Comparison of ENCODE assay signal across 12 cellular contexts in genomic region chr12:65106948-65107347, GRCh38. TPM values are rescaled to one million over a fixed set of nuclear protein-coding genes. Genes with fewer than 3 reads are reported as not detected.
A peak's percentile ranks its signal among the peaks of the same experiment; 100 is the strongest.
DNase-seq lines count a peak whose midpoint lies in the region; ATAC-seq, FAIRE-seq and TF ChIP-seq lines count a peak whose summit lies in the region.
"Had no signal": no experiment of that assay in that cellular context is flagged by ENCODE, and none has a peak within 500 bp of the region (broad histone marks: within the 10 kb centered on the region; RNA-seq: fewer than 3 reads in every experiment).

No MANE protein-coding gene starts in this region.

- intact Hi-C loops in lower lobe of right lung (cut with DNase I) (no loop called here), posterior vena cava (cut with DNase I) (no loop called here)

- no peaks in the 10 kb centered on the region for H3K4me1 Mint-ChIP-seq in brain

- no peaks in the 10 kb centered on the region for H3K27me3 ChIP-seq in lower lobe of right lung (ENCODE audit: low read depth)
- H3K27me3 ChIP-seq: gastroesophageal sphincter had no signal

- no peaks in the 10 kb centered on the region for H3K36me3 Mint-ChIP-seq in brain

- no peak for TF ChIP-seq POLR2A in H54 (IDR thresholded peaks at IDR 0.05; ENCODE audit: low read depth, low read length)

- no peaks in the 10 kb centered on the region for H3K27me3 Mint-ChIP-seq in brain

- no peak for ATAC-seq in lower lobe of right lung
- no peak for ATAC-seq in GM19467 (IDR thresholded peaks at IDR 0.05; ENCODE audit: unreplicated experiment)
- ATAC-seq: gastroesophageal sphincter had no signal

- H3K36me3 ChIP-seq in lower lobe of right lung, result no peaks in the 10 kb centered on the region
- H3K36me3 ChIP-seq: gastroesophageal sphincter had no signal

- H3K27ac ChIP-seq in lower lobe of right lung, result no peak overlapping the region
- H3K27ac ChIP-seq: gastroesophageal sphincter had no signal

- no peaks in the 10 kb centered on the region for H3K4me1 ChIP-seq in lower lobe of right lung
- H3K4me1 ChIP-seq: gastroesophageal sphincter had no signal

- H3K27ac Mint-ChIP-seq in brain, result no peak overlapping the region
- H3K27ac Mint-ChIP-seq: activated T-helper 1 cell treated with anti-CD3 and anti-CD28 coated beads, Interleukin-12 subunit alpha, Interleukin-12 subunit beta, Interleukin-2, Interleukin-4 antibody, amounts not matched to agents 30 ng/mL and 10 ng/mL and 1 ng/mL, durations not matched to agents 14 hours and 24 hours and 36 hours; T-helper 1 cell treated with Interleukin-12 subunit alpha and Interleukin-12 subunit beta and Interleukin-4 antibody, amounts not matched to agents 30 μg/mL and 1 μg/mL, for 36 hours had no signal

- H3K4me3 Mint-ChIP-seq in brain, result no peak overlapping the region
- H3K4me3 Mint-ChIP-seq: activated T-helper 1 cell treated with anti-CD3 and anti-CD28 coated beads, Interleukin-12 subunit alpha, Interleukin-12 subunit beta, Interleukin-2, Interleukin-4 antibody, amounts not matched to agents 30 ng/mL and 10 ng/mL and 1 ng/mL, durations not matched to agents 14 hours and 24 hours and 36 hours; T-helper 1 cell treated with Interleukin-12 subunit alpha and Interleukin-12 subunit beta and Interleukin-4 antibody, amounts not matched to agents 30 μg/mL and 1 μg/mL, for 36 hours had no signal

- in situ Hi-C loops in Caki2 (cut with HindIII; ENCODE audit: low pct_unique_long_range_greater_than_20kb, low sequenced_read_pairs), result no loop called here

- H3K4me3 ChIP-seq in lower lobe of right lung, result no peak overlapping the region
- H3K4me3 ChIP-seq: gastroesophageal sphincter had no signal

- H3K9me3 Mint-ChIP-seq in brain, result no peaks in the 10 kb centered on the region
- H3K9me3 Mint-ChIP-seq: activated T-helper 1 cell treated with anti-CD3 and anti-CD28 coated beads, Interleukin-12 subunit alpha, Interleukin-12 subunit beta, Interleukin-2, Interleukin-4 antibody, amounts not matched to agents 30 ng/mL and 10 ng/mL and 1 ng/mL, durations not matched to agents 14 hours and 24 hours and 36 hours; T-helper 1 cell treated with Interleukin-12 subunit alpha and Interleukin-12 subunit beta and Interleukin-4 antibody, amounts not matched to agents 30 μg/mL and 1 μg/mL, for 36 hours had no signal

- DNase-seq in Caki2 (ENCODE audit: low read depth), result peak; percentile 22
- no peak for DNase-seq in H54 (ENCODE audit: insufficient read length, low spot score)
- DNase-seq in lower lobe of right lung, result no peak
- DNase-seq in posterior vena cava (ENCODE audit: low spot score), result no peak
- DNase-seq in GM19238 (ENCODE audit: insufficient read length, low spot score), result no peak
- DNase-seq in NCI-H226, result no peak
- DNase-seq: NCI-H1048 had no signal

- peak; percentile 51 to 64 for TF ChIP-seq CTCF in brain (conservative IDR thresholded peaks at IDR 0.05)
- peak; percentile 32 for TF ChIP-seq CTCF in lower lobe of right lung (IDR thresholded peaks at IDR 0.05)

- peak; percentile 11 for FAIRE-seq in H54 (lab: Jason Lieb, UNC)

- H3K9me3 ChIP-seq in lower lobe of right lung, result no peaks in the 10 kb centered on the region
- H3K9me3 ChIP-seq: gastroesophageal sphincter had no signal

RNA-seq across cellular contexts. Expression of gene WIF1, which starts 14.2 kb away (rescaled TPM):
- total RNA-seq in Caki2 (2014; rRNA removed; shearing (Covaris generic); ENCODE audit: low replicate concordance), result not detected in 2 replicates
- polyA plus RNA-seq in brain (ENCODE audit: insufficient read depth, low read depth, low replicate concordance), result 8.1 TPM
- total RNA-seq in lower lobe of right lung, result 97.0 TPM
- total RNA-seq in posterior vena cava, result under 1 TPM; 0.46 to 0.76 TPM
- total RNA-seq: activated T-helper 1 cell treated with anti-CD3 and anti-CD28 coated beads, Interleukin-12 subunit alpha, Interleukin-12 subunit beta, Interleukin-2, Interleukin-4 antibody, amounts not matched to agents 30 ng/mL and 10 ng/mL and 1 ng/mL, durations not matched to agents 14 hours and 24 hours and 36 hours had no signal

Comparison
In these comparisons a context has a peak if more than half of its experiments do, and no peak if none do; other contexts are left out.
1. RNA of gene WIF1, which starts 14.2 kb away (total RNA-seq): 97.0 TPM in lower lobe of right lung (single experiment); 0.46 to 0.76 TPM in posterior vena cava and not detected in Caki2; every median in the first group is over 10 times any median in the second.